Comparison of ENCODE assay signal across 8 cellular contexts in genomic region chr1:147515046-147515869, GRCh38.
DNase-seq lines count a peak whose midpoint lies in the region; ATAC-seq lines count a peak whose summit lies in the region.

No MANE protein-coding gene starts in this region.

- ATAC-seq in GM21825 (IDR thresholded peaks at IDR 0.05; ENCODE audit: unreplicated experiment), result no peak

- peak; percentile 94 for DNase-seq in DMS153 treated with DMSO at 0.1 percent for 48 hours (lab: John Stamatoyannopoulos, UW; ENCODE audit: unreplicated experiment)
- DNase-seq in NCI-H1417 treated with DMSO at 0.1 percent for 48 hours (lab: John Stamatoyannopoulos, UW), result peak; percentile 54
- peak; percentile 49 for DNase-seq in astrocyte of the hippocampus (ENCODE audit: low read depth, low spot score)
- DNase-seq in left kidney (ENCODE audit: low read depth, low spot score), result peak; percentile 93
- no peak for DNase-seq in T1000 (lab: John Stamatoyannopoulos, UW)
- no peak for DNase-seq in medulla oblongata (ENCODE audit: extremely low spot score)
- DNase-seq in superior temporal gyrus (ENCODE audit: extremely low spot score), result no peak

Comparison
In these comparisons a context has a peak if more than half of its experiments do, and no peak if none do; other contexts are left out.
1. DNase-seq: peak in DMS153 treated with DMSO at 0.1 percent for 48 hours (single experiment), NCI-H1417 treated with DMSO at 0.1 percent for 48 hours (single experiment), astrocyte of the hippocampus (single experiment) and left kidney (single experiment); none in T1000 (single experiment), medulla oblongata (single experiment) and superior temporal gyrus (single experiment).